In the genomic region with DNA sequence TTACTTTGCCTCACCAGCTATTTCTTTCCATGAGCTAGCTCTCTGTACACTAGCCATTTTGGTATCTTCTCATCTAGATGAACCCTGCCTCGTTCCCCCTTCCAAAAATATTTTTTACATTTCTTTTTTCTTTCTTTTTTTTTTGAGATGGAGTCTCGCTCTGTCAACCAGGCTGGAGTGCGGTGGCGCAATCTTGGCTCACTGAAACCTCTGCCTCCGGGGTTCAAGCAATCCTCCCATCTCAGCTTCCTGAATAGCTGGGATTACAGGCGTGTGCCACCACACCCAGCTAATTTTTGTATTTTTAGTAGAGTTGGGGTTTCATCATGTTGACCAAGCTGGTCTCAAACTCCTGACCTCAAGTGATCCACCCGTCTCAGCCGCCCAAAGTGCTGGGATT, we compare ENCODE assay signal across 6 cellular contexts. TPM values are rescaled to one million over a fixed set of nuclear protein-coding genes. Genes with fewer than 3 reads are reported as not detected.
"Had no signal": no experiment of that assay in that cellular context is flagged by ENCODE, and none has a peak within 500 bp of the region (broad histone marks: within the 10 kb centered on the region; RNA-seq: fewer than 3 reads in every experiment).

No MANE protein-coding gene starts in this region.

RNA-seq across cellular contexts. Expression of gene C2orf72, which starts 30.2 kb away (rescaled TPM):
- total RNA-seq: mononuclear cell, natural killer cell had no signal

RNA-seq across cellular contexts. Expression of gene HTR2B, which starts 57.3 kb away (rescaled TPM):
- total RNA-seq: endodermal cell, esophagus mucosa, mononuclear cell, natural killer cell, progenitor cell of endocrine pancreas had no signal
- polyA plus RNA-seq: neural cell had no signal
